15 cellular contexts compared by ENCODE assay signal in genomic region chr1:151924691-151925587, GRCh38. TPM values are rescaled to one million over a fixed set of nuclear protein-coding genes. Genes with fewer than 3 reads are reported as not detected.
DNase-seq lines count a peak whose midpoint lies in the region; ATAC-seq, FAIRE-seq and TF ChIP-seq lines count a peak whose summit lies in the region.
"Had no signal": no experiment of that assay in that cellular context is flagged by ENCODE, and none has a peak within 500 bp of the region (broad histone marks: within the 10 kb centered on the region; RNA-seq: fewer than 3 reads in every experiment).

No MANE protein-coding gene starts in this region.

- H3K4me1 ChIP-seq in keratinocyte (ENCODE audit: control insufficient read depth, extremely low read depth, insufficient read depth, low read length): peaks cover 12% of the 10 kb centered on the region
- no peaks in the 10 kb centered on the region for H3K4me1 ChIP-seq in lower lobe of right lung
- H3K4me1 ChIP-seq: ascending aorta, gastrocnemius medialis had no signal

- no peaks in the 10 kb centered on the region for H3K9me1 ChIP-seq in keratinocyte (ENCODE audit: control insufficient read depth, extremely low read depth, insufficient read depth, low read length)

- H3K27me3 ChIP-seq in keratinocyte (ENCODE audit: control insufficient read depth, extremely low read depth, insufficient read depth, low read length) (no peaks in the 10 kb centered on the region), lower lobe of right lung (ENCODE audit: low read depth) (no peaks in the 10 kb centered on the region)
- H3K27me3 ChIP-seq: ascending aorta, gastrocnemius medialis had no signal

- CTCF ChIA-PET in GM10248 (lab: Yijun Ruan, JAX): interaction anchor here (0.8 to 1.4 kb wide), 5 partner anchors 9 to 77 kb away, joined by 3 to 7 read pairs (median 3); no protein-coding TSS in a partner anchor

- no peaks in the 10 kb centered on the region for H3K27me3 Mint-ChIP-seq in T-helper 17 cell

- intact Hi-C loops in lower lobe of right lung (cut with DNase I): no loop called here

- ATAC-seq in GM19372 (IDR thresholded peaks at IDR 0.05; ENCODE audit: low read depth, unreplicated experiment): peak; percentile 48
- ATAC-seq in T-helper 17 cell: peak; percentile 90
- ATAC-seq in lower lobe of right lung: no peak
- ATAC-seq: gastrocnemius medialis had no signal

- H3K4me3 Mint-ChIP-seq in T-helper 17 cell: peak overlapping the region; percentile 12
- H3K4me3 Mint-ChIP-seq: nephron had no signal

- TF ChIP-seq CTCF in GM10248 (IDR thresholded peaks at IDR 0.05; ENCODE audit: control extremely low read depth, extremely low read depth, low read depth, missing control alignments): no peak
- no peak for TF ChIP-seq CTCF in keratinocyte (optimal IDR thresholded peaks at IDR 0.05 in 1 of 3, IDR thresholded peaks at IDR 0.05 in 1 of 3, conservative IDR thresholded peaks at IDR 0.05 in 1 of 3; ENCODE audit: extremely low read depth in 1 of 3, insufficient read depth in 2 of 3, low read length in 3 of 3)
- no peak for TF ChIP-seq CTCF in lower lobe of right lung (IDR thresholded peaks at IDR 0.05)

- no peaks in the 10 kb centered on the region for H3K36me3 Mint-ChIP-seq in T-helper 17 cell (ENCODE audit: low read depth)

- H3K36me3 ChIP-seq in keratinocyte (ENCODE audit: control insufficient read depth in 2 of 2, extremely low read depth in 1 of 2, insufficient read depth in 2 of 2, low read length in 2 of 2): no peaks in the 10 kb centered on the region
- no peaks in the 10 kb centered on the region for H3K36me3 ChIP-seq in lower lobe of right lung
- H3K36me3 ChIP-seq: ascending aorta, gastrocnemius medialis had no signal

- peak overlapping the region; percentile 1 for H3K4me2 ChIP-seq in keratinocyte (ENCODE audit: control insufficient read depth, extremely low read depth, insufficient read depth, low read depth, low read length)

- no peaks in the 10 kb centered on the region for H4K20me1 ChIP-seq in keratinocyte (ENCODE audit: control insufficient read depth, extremely low read depth, insufficient read depth, low read length)

- dilution Hi-C loops in keratinocyte (cut with MboI; ENCODE audit: extremely low pct_ligation_motif_present, low sequenced_read_pairs): no loop called here

- H3K9ac ChIP-seq in keratinocyte (ENCODE audit: control insufficient read depth, extremely low read depth, insufficient read depth, low read length): no peak overlapping the region

- H3K4me3 ChIP-seq in keratinocyte (ENCODE audit: control insufficient read depth in 2 of 3, extremely low read depth in 1 of 3, insufficient read depth in 2 of 3, low read depth in 1 of 3, low read length in 3 of 3) (no peak overlapping the region), lower lobe of right lung (no peak overlapping the region)
- H3K4me3 ChIP-seq: ascending aorta, gastrocnemius medialis, SK-N-MC had no signal

- H3K9me3 ChIP-seq in T-helper 17 cell (ENCODE audit: control insufficient read depth, low read length, poor library complexity, severe bottlenecking) (no peaks in the 10 kb centered on the region), keratinocyte (ENCODE audit: control insufficient read depth, low read depth, low read length) (no peaks in the 10 kb centered on the region), lower lobe of right lung (no peaks in the 10 kb centered on the region)
- H3K9me3 ChIP-seq: ascending aorta, gastrocnemius medialis had no signal

- POLR2A ChIA-PET in GM10248 (lab: Yijun Ruan, JAX): no interaction called here

- DNase-seq in GM10248 (ENCODE audit: extremely low spot score) (peak; percentile 30), T-helper 17 cell (no peak), keratinocyte (ENCODE audit: low read depth, low spot score) (no peak), lower lobe of right lung (no peak), NCI-H2081 treated with DMSO at 0.1 percent for 48 hours (lab: John Stamatoyannopoulos, UW) (no peak), hippocampal formation (lab: John Stamatoyannopoulos, UW) (no peak), NAMALWA (ENCODE audit: low spot score) (no peak)
- DNase-seq: activated CD4-positive, alpha-beta T cell treated with anti-CD3 and anti-CD28 coated beads, Interleukin-2, amount 50 U/mL, for 4 hours; gastrocnemius medialis; NCI-H1694 treated with DMSO at 0.1 percent for 48 hours; NCI-H774 had no signal

- H3K4me1 Mint-ChIP-seq in T-helper 17 cell: peaks cover 11% of the 10 kb centered on the region

- H3K27ac Mint-ChIP-seq in T-helper 17 cell: peak overlapping the region; percentile 80

- H3K27ac ChIP-seq in keratinocyte (ENCODE audit: control insufficient read depth, insufficient read depth, low read length) (no peak overlapping the region), lower lobe of right lung (no peak overlapping the region)
- H3K27ac ChIP-seq: ascending aorta, gastrocnemius medialis, SK-N-MC had no signal

- no peak overlapping the region for H2AFZ ChIP-seq in keratinocyte (ENCODE audit: control insufficient read depth, low read length)

- no peaks in the 10 kb centered on the region for H3K79me2 ChIP-seq in keratinocyte (ENCODE audit: control insufficient read depth, insufficient read depth, low read length)

- FAIRE-seq in keratinocyte (lab: Jason Lieb, UNC): no peak

RNA-seq across cellular contexts. Expression of gene THEM4, which starts 15.6 kb away (rescaled TPM):
- 10 to 100 TPM; 42.2 to 57.3 TPM for total RNA-seq in T-helper 17 cell
- 20.1 to 23.3 TPM (median 20.2 TPM) in 3 replicates for polyA plus RNA-seq in keratinocyte
- 3.7 TPM for polyA plus RNA-seq in keratinocyte (2011; ENCODE audit: low read depth)
- 17.6 and 25.3 TPM in 2 replicates for polyA plus RNA-seq in keratinocyte (2011; cell fraction: cytosol; rRNA removed)
- 23.2 and 24.9 TPM in 2 replicates for polyA plus RNA-seq in keratinocyte (2011; cell fraction: nucleus; rRNA removed)
- polyA plus RNA-seq in keratinocyte (2012; ENCODE audit: low replicate concordance): 5.7 and 11.2 TPM in 2 replicates
- polyA minus RNA-seq in keratinocyte: 4.5 to 17.6 TPM (median 12.3 TPM) in 3 replicates
- 6.7 TPM for polyA minus RNA-seq in keratinocyte (2011; cell fraction: cytosol; rRNA and poly(A)+ RNA removed)
- 7.1 and 15.5 TPM in 2 replicates for polyA minus RNA-seq in keratinocyte (2011; cell fraction: nucleus; rRNA and poly(A)+ RNA removed)
- total RNA-seq in lower lobe of right lung: 15.0 TPM

Comparison
In these comparisons a context has a peak if more than half of its experiments do, and no peak if none do; other contexts are left out.
1. ATAC-seq: peak in GM19372 (single experiment) and T-helper 17 cell (single experiment); none in lower lobe of right lung (0 of 2).